ENCODE assay signal across 8 cellular contexts in the genomic region with DNA sequence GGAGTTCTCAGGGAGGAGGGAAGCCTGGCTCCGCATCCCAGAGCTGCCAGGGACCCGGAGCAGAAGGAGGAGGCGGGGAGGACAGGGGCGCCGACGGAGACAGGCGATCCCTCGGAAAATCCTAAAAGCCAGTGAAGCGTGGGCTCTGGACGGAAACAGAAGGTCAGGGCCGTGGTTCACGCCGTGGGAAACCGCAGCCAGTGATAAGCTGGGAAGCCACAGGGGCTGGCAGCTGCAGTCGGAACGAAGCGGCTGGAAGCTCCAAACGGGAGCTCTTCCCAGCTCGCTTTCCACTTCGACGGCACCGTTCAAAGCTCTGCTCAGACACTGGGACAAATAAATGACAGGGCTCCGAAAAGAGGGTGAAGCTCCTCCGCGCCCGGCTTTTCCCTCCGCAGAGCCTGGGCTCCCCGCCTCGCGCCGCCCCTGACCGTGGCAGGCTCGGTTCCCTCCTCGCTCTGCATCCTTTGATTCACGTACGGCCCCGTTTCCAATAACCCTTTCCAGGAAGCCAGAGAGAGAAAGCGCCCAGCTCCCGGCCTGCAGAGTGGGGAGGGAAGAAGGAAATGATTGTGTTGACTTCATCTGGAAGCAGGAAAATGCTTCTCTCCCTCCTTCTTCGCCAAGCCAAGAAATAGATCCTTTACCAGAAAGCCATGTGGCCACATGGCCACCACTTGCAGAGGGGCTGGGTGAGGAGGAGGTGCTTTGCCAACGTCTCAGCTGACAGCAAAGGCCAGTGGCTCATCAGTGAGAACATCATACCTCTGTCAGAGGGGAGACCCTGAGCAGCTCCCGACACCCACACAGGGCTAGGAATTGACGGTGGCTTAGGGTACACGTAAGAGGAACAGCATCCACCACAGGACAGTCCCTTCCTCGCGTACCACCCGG. TPM values are rescaled to one million over a fixed set of nuclear protein-coding genes. Genes with fewer than 3 reads are reported as not detected.
DNase-seq lines count a peak whose midpoint lies in the region; ATAC-seq and TF ChIP-seq lines count a peak whose summit lies in the region.

No MANE protein-coding gene starts in this region.

- peak overlapping the region; percentile 76 for H3K4me3 Mint-ChIP-seq in endothelial cell (ENCODE audit: unreplicated experiment)

- H3K36me3 ChIP-seq in PC-3 (ENCODE audit: low read depth, low read length), result no peaks in the 10 kb centered on the region
- H3K36me3 ChIP-seq in muscle layer of colon (ENCODE audit: insufficient read depth, low read length), result no peaks in the 10 kb centered on the region

- H3K4me2 ChIP-seq in PC-3 (ENCODE audit: low read length), result peak overlapping the region; percentile 83

- CTCF ChIA-PET in PC-3 (lab: Charles Lee), result interaction anchor here (0.9 kb wide), 1 partner anchor 302 kb away, joined by 4 read pairs; no protein-coding TSS in a partner anchor

- H3K4me3 ChIP-seq in PC-3 (ENCODE audit: low read length), result peak overlapping the region; percentile 66
- H3K4me3 ChIP-seq in muscle layer of colon (ENCODE audit: low read depth in 1 of 2, low read length in 2 of 2), result peak overlapping the region; percentile 30 to 56

- H3K9me3 Mint-ChIP-seq in endothelial cell (ENCODE audit: unreplicated experiment), result no peaks in the 10 kb centered on the region

- H3K4me1 Mint-ChIP-seq in endothelial cell (ENCODE audit: unreplicated experiment), result peaks cover 33% of the 10 kb centered on the region

- no TSS peak for BruUV-seq in PC-3 (replicated peaks; lab: Mats Ljungman, UMichigan)

- no peak overlapping the region for H3K27ac Mint-ChIP-seq in endothelial cell (ENCODE audit: unreplicated experiment)

- ATAC-seq in PC-3, result peak; percentile 43
- ATAC-seq in HG02763 (IDR thresholded peaks at IDR 0.05; ENCODE audit: unreplicated experiment), result no peak
- no peak for ATAC-seq in GM18505 (IDR thresholded peaks at IDR 0.05; ENCODE audit: unreplicated experiment)

- no peaks in the 10 kb centered on the region for H3K27me3 ChIP-seq in PC-3 (ENCODE audit: low read length)
- H3K27me3 ChIP-seq in muscle layer of colon (ENCODE audit: control insufficient read depth in 1 of 2, insufficient read depth in 2 of 2, low read length in 2 of 2), result no peaks in the 10 kb centered on the region

- no peaks in the 10 kb centered on the region for H4K20me1 ChIP-seq in PC-3 (ENCODE audit: low read length)

- H3K9me2 ChIP-seq in PC-3 (replicated peaks; ENCODE audit: low read length), result no peaks in the 10 kb centered on the region

- peaks cover 8% of the 10 kb centered on the region for H3K27me3 Mint-ChIP-seq in endothelial cell (ENCODE audit: unreplicated experiment)

- intact Hi-C loops in PC-3 (cut with micrococcal nuclease), result loop anchor here (5.0 kb wide), 1 partner anchor 244 kb away; no protein-coding TSS in a partner anchor

- H3K27ac ChIP-seq in PC-3 (ENCODE audit: low read length) (no peak overlapping the region), muscle layer of colon (ENCODE audit: low read depth, low read length) (no peak overlapping the region)

- DNase-seq in GM03348 (ENCODE audit: low spot score) (peak; percentile 29), PC-3 (peak; percentile 23), endothelial cell (ENCODE audit: low spot score) (peak; percentile 38), NCI-H774 (lab: John Stamatoyannopoulos, UW) (no peak), DMS79 (lab: John Stamatoyannopoulos, UW) (no peak)

- H3K9me3 ChIP-seq in PC-3 (ENCODE audit: low read length) (no peaks in the 10 kb centered on the region), muscle layer of colon (ENCODE audit: low read length) (no peaks in the 10 kb centered on the region)

- H2AFZ ChIP-seq in PC-3 (ENCODE audit: low read length), result peak overlapping the region; percentile 90

- H3K79me2 ChIP-seq in PC-3 (ENCODE audit: low read length), result no peaks in the 10 kb centered on the region

- no peaks in the 10 kb centered on the region for H3F3A ChIP-seq in PC-3 (ENCODE audit: low read length, unreplicated experiment)

- 0 out of 2 replicates have a peak overlapping the region, but pooled peaks have one; percentile 4 for H3K9ac ChIP-seq in PC-3 (ENCODE audit: low read length)
- no peak overlapping the region for H3K9ac ChIP-seq in muscle layer of colon (ENCODE audit: low read length)

- H3K4me1 ChIP-seq in PC-3 (ENCODE audit: insufficient read depth, low read length) (peaks cover 16% of the 10 kb centered on the region; the same call in 1 of the 2 replicates), muscle layer of colon (ENCODE audit: insufficient read depth, low read length) (peaks cover 6% of the 10 kb centered on the region)

- TF ChIP-seq CTCF in PC-3 (conservative IDR thresholded peaks at IDR 0.05; ENCODE audit: low read depth, low read length) (no peak), endothelial cell (IDR thresholded peaks at IDR 0.05; ENCODE audit: unreplicated experiment) (no peak)

- no peak for TF ChIP-seq POLR2A in GM18505 (IDR thresholded peaks at IDR 0.05; ENCODE audit: borderline replicate concordance, extremely low read depth, insufficient read depth, insufficient read length)

- no peaks in the 10 kb centered on the region for H3K36me3 Mint-ChIP-seq in endothelial cell (ENCODE audit: low read depth, unreplicated experiment)

- POLR2A ChIA-PET in PC-3 (lab: Charles Lee; ENCODE audit: unreplicated experiment), result interaction anchor here (0.6 kb wide), 2 partner anchors 106 to 1150 kb away, joined by 5 to 6 read pairs; no protein-coding TSS in a partner anchor

RNA-seq across cellular contexts. Expression of a gene that starts 57.4 kb away (rescaled TPM):
- total RNA-seq in PC-3 (2014; rRNA removed) (0.15 and 0.29 TPM in 2 replicates), endothelial cell (ENCODE audit: unreplicated experiment) (not detected)

Comparison
In these comparisons a context has a peak if more than half of its experiments do, and no peak if none do; other contexts are left out.
1. DNase-seq: peak in GM03348 (single experiment), PC-3 (single experiment) and endothelial cell (single experiment); none in NCI-H774 (single experiment) and DMS79 (single experiment).